Comparison of ENCODE assay signal across 7 cellular contexts in the genomic region with DNA sequence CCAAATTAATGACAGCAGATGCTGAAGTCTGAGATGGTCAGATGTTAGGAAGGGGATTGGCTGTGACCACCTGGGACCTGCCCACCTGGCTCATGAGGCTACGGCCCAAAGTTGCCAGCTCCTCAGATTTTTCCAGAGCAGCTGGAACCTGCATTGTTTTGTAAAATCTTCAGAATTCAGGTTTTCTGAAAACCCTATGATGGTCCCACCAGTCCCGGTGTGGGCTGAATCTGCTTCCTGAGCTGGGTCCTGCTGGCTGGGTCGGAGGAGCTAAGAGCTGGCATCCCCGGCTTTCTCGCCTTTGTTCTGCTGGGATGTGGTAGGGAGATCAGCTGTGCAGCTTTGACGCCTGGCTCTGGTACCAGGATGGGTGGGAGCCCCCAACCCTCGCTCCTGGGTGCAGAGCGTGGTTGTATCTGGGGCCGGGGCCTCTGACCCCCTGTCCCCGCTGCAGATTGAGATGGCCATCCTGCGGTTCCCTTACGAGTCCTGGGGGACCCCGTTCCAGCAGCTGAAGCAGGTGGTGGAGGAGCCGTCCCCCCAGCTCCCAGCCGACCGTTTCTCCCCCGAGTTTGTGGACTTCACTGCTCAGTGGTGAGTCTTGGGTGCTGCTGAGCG. TPM values are rescaled to one million over a fixed set of nuclear protein-coding genes. Genes with fewer than 3 reads are reported as not detected.
A peak's percentile ranks its signal among the peaks of the same experiment; 100 is the strongest.
DNase-seq lines count a peak whose midpoint lies in the region; ATAC-seq and TF ChIP-seq lines count a peak whose summit lies in the region.
"Not testable (repeated sequence)": the region's sequence is repeated elsewhere in the genome, so short reads cannot be mapped to it uniquely, and the experiment has no call there.

No MANE protein-coding gene starts in this region.

- TF ChIP-seq CTCF in CD14-positive monocyte (IDR thresholded peaks at IDR 0.05); gastroesophageal sphincter (IDR thresholded peaks at IDR 0.05); osteoblast (IDR thresholded peaks at IDR 0.05; ENCODE audit: extremely low read depth, low read depth, low read length); thyroid gland (IDR thresholded peaks at IDR 0.05): not testable (repeated sequence)

- TF ChIP-seq EP300 in gastroesophageal sphincter (IDR thresholded peaks at IDR 0.05) = not testable (repeated sequence)

- DNase-seq in CD14-positive monocyte (ENCODE audit: low spot score) = peak; percentile 40
- peak; percentile 57 for DNase-seq in activated effector memory CD4-positive, alpha-beta T cell treated with anti-CD3 and anti-CD28 coated beads, Interleukin-2, amount 50 U/mL, for 16 hours
- DNase-seq in right cardiac atrium = peak in 1 of 3 donors; percentile 9
- peak; percentile 41 for DNase-seq in osteoblast (ENCODE audit: insufficient read length, low spot score, missing footprints)
- DNase-seq in thyroid gland = not testable (repeated sequence)

- H3K36me3 Mint-ChIP-seq in CD14-positive monocyte = peaks cover 66 to 85% of the 10 kb centered on the region in 2 donors

- H3K4me1 Mint-ChIP-seq in CD14-positive monocyte = peaks cover 13% of the 10 kb centered on the region

- H4K20me1 ChIP-seq in osteoblast (ENCODE audit: insufficient read depth, low read length) = peaks cover 21% of the 10 kb centered on the region

- not testable (repeated sequence) for H3K27me3 ChIP-seq in gastroesophageal sphincter; right cardiac atrium (ENCODE audit: control insufficient read depth, insufficient read depth); osteoblast (ENCODE audit: insufficient read depth, low read length); skeletal muscle tissue (ENCODE audit: control insufficient read depth in 3 of 3, insufficient read depth in 3 of 3, low read length in 3 of 3); thyroid gland

- H3K9ac ChIP-seq in skeletal muscle tissue (ENCODE audit: low read depth in 1 of 3, low read length in 3 of 3) = not testable (repeated sequence)

- H3K27ac Mint-ChIP-seq in CD14-positive monocyte = peak overlapping the region in 1 of 7 donors; percentile 85

- H3K4me1 ChIP-seq in gastroesophageal sphincter = peaks cover 0 to 15% (median under 1%) of the 10 kb centered on the region in 3 donors
- H3K4me1 ChIP-seq in right cardiac atrium (ENCODE audit: control insufficient read depth, insufficient read depth, low read length); osteoblast (ENCODE audit: insufficient read depth, low read length); skeletal muscle tissue (ENCODE audit: control insufficient read depth in 3 of 3, insufficient read depth in 3 of 3, low read length in 3 of 3); thyroid gland: not testable (repeated sequence)

- peak overlapping the region in 3 of 4 donors; percentile 37 to 61 (median 49) for H3K27ac ChIP-seq in gastroesophageal sphincter
- peak overlapping the region; percentile 85 for H3K27ac ChIP-seq in right cardiac atrium (ENCODE audit: low read length)
- not testable (repeated sequence) for H3K27ac ChIP-seq in osteoblast (ENCODE audit: low read depth, low read length)
- H3K27ac ChIP-seq in skeletal muscle tissue (ENCODE audit: low read depth, low read length) = peak overlapping the region; percentile 36
- H3K27ac ChIP-seq in thyroid gland = peak overlapping the region in 2 of 3 donors; percentile 30 to 33

- not testable (repeated sequence) for H3K4me3 Mint-ChIP-seq in CD14-positive monocyte

- not testable (repeated sequence) for ATAC-seq in gastroesophageal sphincter, right cardiac atrium

- not testable (repeated sequence) for TF ChIP-seq POLR2A in gastroesophageal sphincter (IDR thresholded peaks at IDR 0.05); thyroid gland (IDR thresholded peaks at IDR 0.05)

- WGBS in gastroesophageal sphincter (ENCODE audit: low coverage in 1 of 2), 2 donors = 88 to 93% methylated on average over 3 to 7 of the region's 18 CpGs
- WGBS in right cardiac atrium = 89% methylated on average over 18 of the region's 18 CpGs
- 91 to 96% methylated on average over 8 to 18 of the region's 18 CpGs for WGBS in thyroid gland, 2 donors

- not testable (repeated sequence) for H2AFZ ChIP-seq in osteoblast (ENCODE audit: low read length)

- H3K9me3 ChIP-seq in gastroesophageal sphincter; right cardiac atrium (ENCODE audit: control insufficient read depth, low read length); osteoblast (ENCODE audit: low read depth, low read length); skeletal muscle tissue (ENCODE audit: control insufficient read depth in 3 of 3, low read length in 3 of 3); thyroid gland: not testable (repeated sequence)

- H3K79me2 ChIP-seq in osteoblast (ENCODE audit: insufficient read depth, low read length) = not testable (repeated sequence)

- not testable (repeated sequence) for H3K4me3 ChIP-seq in gastroesophageal sphincter; right cardiac atrium (ENCODE audit: low read length); osteoblast (ENCODE audit: insufficient read depth, low read length); skeletal muscle tissue (ENCODE audit: low read length in 3 of 3); thyroid gland (replicated peaks in 1 of 3)

- H3K27me3 Mint-ChIP-seq in CD14-positive monocyte (ENCODE audit: low read depth in 3 of 3) = not testable (repeated sequence)

- H3K36me3 ChIP-seq in gastroesophageal sphincter = peaks cover 0 to 78% of the 10 kb centered on the region in 2 donors
- H3K36me3 ChIP-seq in osteoblast (ENCODE audit: insufficient read depth, low read length) = peaks cover 61% of the 10 kb centered on the region
- peaks cover 23 to 24% (median 23%) of the 10 kb centered on the region in 3 donors for H3K36me3 ChIP-seq in skeletal muscle tissue (ENCODE audit: control insufficient read depth in 3 of 3, insufficient read depth in 3 of 3, low read length in 3 of 3)
- peaks cover 10 to 14% of the 10 kb centered on the region in 2 donors for H3K36me3 ChIP-seq in thyroid gland

- intact Hi-C loops in CD14-positive monocyte (cut with micrococcal nuclease) = not testable (repeated sequence)
- intact Hi-C loops in right cardiac atrium (cut with DNase I) (loop anchor here in 1 of 4 donors (10.0 kb wide), 1 partner anchor 143 kb away; no protein-coding TSS in a partner anchor), thyroid gland (cut with DNase I) (loop anchor here (10.0 kb wide), 3 partner anchors 143 to 203 kb away; partner anchors contain the start of gene DHRS7B)

- peaks cover 0 to 15% (median 7%) of the 10 kb centered on the region in 7 donors for H3K9me3 Mint-ChIP-seq in CD14-positive monocyte

- H3K4me2 ChIP-seq in osteoblast (ENCODE audit: insufficient read depth, low read length) = not testable (repeated sequence)

RNA-seq across cellular contexts. Expression of gene MAP2K3, which starts 27.3 kb away (rescaled TPM):
- polyA plus RNA-seq in CD14-positive monocyte = 100 to 1,000 TPM; 107 to 166 TPM
- total RNA-seq in gastroesophageal sphincter = 10 to 100 TPM; 18.3 to 46.2 (median 35.2) TPM
- 10 to 100 TPM; 29.6 to 61.2 (median 41.1) TPM for total RNA-seq in right cardiac atrium
- polyA plus RNA-seq in right cardiac atrium = 36.8 TPM
- total RNA-seq in osteoblast = 24.5 and 27.5 TPM in 2 replicates
- total RNA-seq in skeletal muscle tissue = 11.5 TPM
- 10 to 100 TPM; 15.5 to 23.4 (median 21.3) TPM for total RNA-seq in thyroid gland

RNA-seq across cellular contexts. Expression of gene NATD1, which starts 58.6 kb away (rescaled TPM):
- 1 to 10 TPM; 3.0 to 3.8 TPM for polyA plus RNA-seq in CD14-positive monocyte
- total RNA-seq in gastroesophageal sphincter = 10 to 100 TPM in 3 of 4 donors, 1 to 10 TPM in 1; 8.9 to 22.2 (median 15.4) TPM
- total RNA-seq in right cardiac atrium = 10 to 100 TPM in 3 of 4 donors, 1 to 10 TPM in 1; 8.1 to 15.7 (median 12.1) TPM
- 10.9 TPM for polyA plus RNA-seq in right cardiac atrium
- 13.0 and 15.2 TPM in 2 replicates for total RNA-seq in osteoblast
- 3.7 TPM for total RNA-seq in skeletal muscle tissue
- 10 to 100 TPM; 18.6 to 34.1 (median 21.2) TPM for total RNA-seq in thyroid gland
